17 cellular contexts compared by ENCODE assay signal in genomic region chrX:106897259-106897658, GRCh38. TPM values are rescaled to one million over a fixed set of nuclear protein-coding genes. Genes with fewer than 3 reads are reported as not detected.
DNase-seq lines count a peak whose midpoint lies in the region.
"Had no signal": no experiment of that assay in that cellular context is flagged by ENCODE, and none has a peak within 500 bp of the region (broad histone marks: within the 10 kb centered on the region; RNA-seq: fewer than 3 reads in every experiment).

No MANE protein-coding gene starts in this region.

- H3K4me1 Mint-ChIP-seq in activated CD4-positive, alpha-beta T cell treated with anti-CD3 and anti-CD28 coated beads, Interleukin-2, amount 10 ng/mL, durations not matched to agents 24 days and 14 days, result no peaks in the 10 kb centered on the region
- H3K4me1 Mint-ChIP-seq: T-helper 17 cell had no signal

- H3K4me3 Mint-ChIP-seq in activated CD4-positive, alpha-beta T cell treated with anti-CD3 and anti-CD28 coated beads, Interleukin-2, amount 10 ng/mL, durations not matched to agents 24 days and 14 days, result no peak overlapping the region
- H3K4me3 Mint-ChIP-seq: CD8-positive, alpha-beta T cell; T-helper 17 cell had no signal

- DNase-seq in A172 (ENCODE audit: low spot score) (peak; percentile 14), HCEC 1CT (peak; percentile 59), RKO (ENCODE audit: low spot score) (peak; percentile 78), fibroblast of gingiva (ENCODE audit: low read depth) (peak; percentile 32), GDM1 (lab: John Stamatoyannopoulos, UW) (no peak), NCI-H510A (lab: John Stamatoyannopoulos, UW) (no peak), cardiac septum (ENCODE audit: low spot score) (no peak)
- DNase-seq in activated CD4-positive, alpha-beta T cell treated with anti-CD3 and anti-CD28 coated beads, Interleukin-2, amount 10 ng/mL, durations not matched to agents 24 days and 14 days, result no peak
- DNase-seq: CD8-positive, alpha-beta T cell; kidney glomerular epithelial cell; NCI-H1417 treated with DMSO at 0.1 percent for 48 hours; SHP77; stomach; T-helper 17 cell had no signal

- no peaks in the 10 kb centered on the region for H3K9me3 Mint-ChIP-seq in activated CD4-positive, alpha-beta T cell treated with anti-CD3 and anti-CD28 coated beads, Interleukin-2, amount 10 ng/mL, durations not matched to agents 24 days and 14 days
- H3K9me3 Mint-ChIP-seq: activated T-helper 2 cell treated with anti-CD3 and anti-CD28 coated beads, Interferon-gamma antibody, Interleukin-2, Interleukin-4, amounts not matched to agents 10 μg/mL and 5 μg/mL and 100 μg/mL, durations not matched to agents 14 hours and 24 hours and 36 hours; CD8-positive, alpha-beta T cell had no signal

- no peak overlapping the region for H3K27ac Mint-ChIP-seq in activated CD4-positive, alpha-beta T cell treated with anti-CD3 and anti-CD28 coated beads, Interleukin-2, amount 10 ng/mL, durations not matched to agents 24 days and 14 days
- H3K27ac Mint-ChIP-seq: activated T-helper 2 cell treated with anti-CD3 and anti-CD28 coated beads, Interferon-gamma antibody, Interleukin-2, Interleukin-4, amounts not matched to agents 10 μg/mL and 5 μg/mL and 100 μg/mL, durations not matched to agents 14 hours and 24 hours and 36 hours; CD8-positive, alpha-beta T cell; T-helper 17 cell had no signal

- H3K36me3 Mint-ChIP-seq in activated CD4-positive, alpha-beta T cell treated with anti-CD3 and anti-CD28 coated beads, Interleukin-2, amount 10 ng/mL, durations not matched to agents 24 days and 14 days (ENCODE audit: low read depth), result no peaks in the 10 kb centered on the region
- H3K36me3 Mint-ChIP-seq: CD8-positive, alpha-beta T cell had no signal

- intact Hi-C loops in activated CD4-positive, alpha-beta T cell treated with anti-CD3 and anti-CD28 coated beads, Interleukin-2, amount 10 ng/mL, durations not matched to agents 24 days and 14 days (cut with micrococcal nuclease), result loop anchor here (5.0 to 10.0 kb wide), 3 partner anchors 535 to 998 kb away; partner anchors contain the start of genes NCBP2L and TSC22D3
- intact Hi-C loops in cardiac septum (cut with DNase I), result loop anchor here (5.0 kb wide), 1 partner anchor 55 kb away; no protein-coding TSS in a partner anchor

- no peaks in the 10 kb centered on the region for H3K27me3 Mint-ChIP-seq in activated CD4-positive, alpha-beta T cell treated with anti-CD3 and anti-CD28 coated beads, Interleukin-2, amount 10 ng/mL, durations not matched to agents 24 days and 14 days

RNA-seq across cellular contexts. Expression of gene RIPPLY1, which starts 5.9 kb away (rescaled TPM):
- 0.10 TPM in 1 of 2 replicates, not detected in the other for total RNA-seq in A172 (2014; rRNA removed; shearing (Covaris generic))
- total RNA-seq in activated CD4-positive, alpha-beta T cell treated with anti-CD3 and anti-CD28 coated beads, Interleukin-2, amount 10 ng/mL, durations not matched to agents 24 days and 14 days, result not detected in 2 replicates
- total RNA-seq in cardiac septum, result not detected
- total RNA-seq: activated T-helper 2 cell treated with anti-CD3 and anti-CD28 coated beads, Interferon-gamma antibody, Interleukin-2, Interleukin-4, amounts not matched to agents 10 μg/mL and 5 μg/mL and 100 μg/mL, durations not matched to agents 14 hours and 24 hours and 36 hours; CD8-positive, alpha-beta T cell; hepatocyte; right atrium auricular region; stomach; T-helper 17 cell had no signal

RNA-seq across cellular contexts. Expression of gene CLDN2, which starts 22.9 kb away (rescaled TPM):
- total RNA-seq in A172 (2014; rRNA removed; shearing (Covaris generic)), result not detected in 2 replicates
- not detected in 2 replicates for total RNA-seq in activated CD4-positive, alpha-beta T cell treated with anti-CD3 and anti-CD28 coated beads, Interleukin-2, amount 10 ng/mL, durations not matched to agents 24 days and 14 days
- not detected for total RNA-seq in cardiac septum
- total RNA-seq: activated T-helper 2 cell treated with anti-CD3 and anti-CD28 coated beads, Interferon-gamma antibody, Interleukin-2, Interleukin-4, amounts not matched to agents 10 μg/mL and 5 μg/mL and 100 μg/mL, durations not matched to agents 14 hours and 24 hours and 36 hours; CD8-positive, alpha-beta T cell; right atrium auricular region; T-helper 17 cell had no signal

Comparison
In these comparisons a context has a peak if more than half of its experiments do, and no peak if none do; other contexts are left out.
1. DNase-seq: peak in A172 (single experiment), HCEC 1CT (single experiment), RKO (single experiment) and fibroblast of gingiva (single experiment); none in GDM1 (single experiment), NCI-H510A (single experiment), activated CD4-positive, alpha-beta T cell treated with anti-CD3 and anti-CD28 coated beads, Interleukin-2, amount 10 ng/mL, durations not matched to agents 24 days and 14 days (single experiment) and cardiac septum (single experiment).